ENCODE assay signal across 8 cellular contexts in the genomic region with DNA sequence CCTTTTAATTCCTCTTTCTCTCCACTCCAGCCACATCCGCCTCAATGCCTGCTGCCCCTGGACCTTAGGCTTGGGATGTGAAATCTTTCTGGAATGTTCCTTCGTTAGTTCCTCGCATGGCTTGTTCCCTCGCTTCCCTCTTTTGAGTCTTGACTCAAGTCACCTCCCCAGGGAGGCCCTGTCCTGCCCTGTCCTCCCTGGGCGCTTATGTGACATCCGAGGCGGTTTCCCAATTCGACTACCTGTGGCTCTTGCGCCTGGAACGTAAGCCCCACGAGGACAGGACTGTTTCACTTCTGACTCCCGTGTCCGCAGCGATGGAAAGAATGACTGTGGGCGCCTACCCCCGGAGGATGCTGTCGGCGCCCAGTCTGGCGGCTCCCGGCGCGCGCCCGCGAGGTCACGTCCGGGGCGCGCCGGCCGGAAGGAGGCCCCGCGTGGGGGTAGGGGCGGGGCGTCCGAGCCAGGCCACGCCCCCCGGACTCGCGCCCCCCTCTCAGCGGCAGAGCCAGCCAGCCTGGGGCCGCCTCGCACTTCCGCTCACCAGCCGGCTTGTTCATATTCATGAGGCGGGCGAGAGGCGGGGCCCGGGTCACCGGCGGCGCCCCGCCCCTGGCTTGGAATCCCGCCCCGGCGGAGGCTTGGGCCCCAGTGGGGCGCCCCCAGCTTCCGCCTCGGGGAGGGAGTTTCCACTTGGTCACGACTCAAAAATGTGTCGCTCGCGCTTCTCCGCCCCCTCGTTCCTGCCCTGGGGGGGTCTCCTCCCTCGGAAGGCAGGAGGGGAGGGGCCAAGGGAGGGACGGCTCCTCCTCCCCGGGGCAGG. TPM values are rescaled to one million over a fixed set of nuclear protein-coding genes. Genes with fewer than 3 reads are reported as not detected.
DNase-seq lines count a peak whose midpoint lies in the region; ATAC-seq and TF ChIP-seq lines count a peak whose summit lies in the region.

No MANE protein-coding gene starts in this region.

- TF ChIP-seq CTCF in CD4-positive, alpha-beta T cell (IDR thresholded peaks at IDR 0.05), result no peak
- no peak for TF ChIP-seq CTCF in OCI-LY1 (IDR thresholded peaks at IDR 0.05; ENCODE audit: low read length)

- H3K4me1 ChIP-seq in OCI-LY1 (ENCODE audit: insufficient read depth, low read length, severe bottlenecking) (peaks cover 33% of the 10 kb centered on the region), esophagus (ENCODE audit: control insufficient read depth in 2 of 2, insufficient read depth in 2 of 2, low read length in 1 of 2) (peaks cover 0 to 3% of the 10 kb centered on the region in 2 donors), muscle layer of colon (ENCODE audit: insufficient read depth, low read length) (peaks cover 13% of the 10 kb centered on the region)

- H3K4me1 Mint-ChIP-seq in CD4-positive, alpha-beta T cell (ENCODE audit: low read depth), result peaks cover 15% of the 10 kb centered on the region

- no peaks in the 10 kb centered on the region for H3K27me3 ChIP-seq in CD4-positive, alpha-beta T cell (ENCODE audit: control insufficient read depth, insufficient read depth, low read length)
- H3K27me3 ChIP-seq in OCI-LY1 (ENCODE audit: insufficient read depth, low read length) (no peaks in the 10 kb centered on the region), esophagus (ENCODE audit: control insufficient read depth in 1 of 2, insufficient read depth in 2 of 2, low read length in 2 of 2) (no peaks in the 10 kb centered on the region), muscle layer of colon (ENCODE audit: control insufficient read depth in 1 of 2, insufficient read depth in 2 of 2, low read length in 2 of 2) (no peaks in the 10 kb centered on the region)

- H3K4me3 Mint-ChIP-seq in CD4-positive, alpha-beta T cell, result peak overlapping the region; percentile 84

- no peaks in the 10 kb centered on the region for H3K36me3 Mint-ChIP-seq in CD4-positive, alpha-beta T cell (ENCODE audit: low read depth)

- peaks cover 4% of the 10 kb centered on the region; the same call in 1 of the 2 replicates for H3F3A ChIP-seq in OCI-LY1 (ENCODE audit: insufficient read depth, low read length)

- peak overlapping the region; percentile 85 for H3K9ac ChIP-seq in OCI-LY1 (ENCODE audit: low read length)
- H3K9ac ChIP-seq in muscle layer of colon (ENCODE audit: low read length), result no peak overlapping the region

- no peaks in the 10 kb centered on the region for H3K9me3 ChIP-seq in CD4-positive, alpha-beta T cell (ENCODE audit: control insufficient read depth, low read length)
- H3K9me3 ChIP-seq in OCI-LY1 (ENCODE audit: low read length) (no peaks in the 10 kb centered on the region), esophagus (ENCODE audit: control insufficient read depth in 2 of 2, insufficient read depth in 1 of 2, low read depth in 1 of 2, low read length in 1 of 2) (no peaks in the 10 kb centered on the region), muscle layer of colon (ENCODE audit: low read length) (no peaks in the 10 kb centered on the region)

- 6 to 8% methylated on average over 54 to 68 of the region's 68 CpGs for WGBS in esophagus, 2 donors

- H3K4me3 ChIP-seq in OCI-LY1 (ENCODE audit: low read depth, low read length, poor library complexity, severe bottlenecking) (peak overlapping the region; percentile 88), esophagus (ENCODE audit: low read depth in 1 of 2, low read length in 2 of 2) (peak overlapping the region; percentile 44 to 51), muscle layer of colon (ENCODE audit: low read depth in 1 of 2, low read length in 2 of 2) (peak overlapping the region; percentile 58 to 71)

- H3K36me3 ChIP-seq in OCI-LY1 (ENCODE audit: insufficient read depth, low read length), result peaks cover 36% of the 10 kb centered on the region
- H3K36me3 ChIP-seq in esophagus (ENCODE audit: control insufficient read depth in 2 of 2, insufficient read depth in 2 of 2, low read length in 1 of 2), result no peaks in the 10 kb centered on the region
- no peaks in the 10 kb centered on the region for H3K36me3 ChIP-seq in muscle layer of colon (ENCODE audit: insufficient read depth, low read length)

- POLR2A ChIA-PET in CD4-positive, alpha-beta T cell (lab: Charles Lee), result interaction anchor here (0.9 to 3.9 kb wide), 10 partner anchors 9 to 427 kb away, joined by 3 to 48 read pairs (median 4); partner anchors contain the start of genes CORO7, DNAAF8, PAM16 and TFAP4

- peak; percentile 87 for ATAC-seq in CD4-positive, alpha-beta T cell (ENCODE audit: poor library complexity)
- ATAC-seq in GM19455 (IDR thresholded peaks at IDR 0.05; ENCODE audit: unreplicated experiment) (peak; percentile 89), HG03575 (IDR thresholded peaks at IDR 0.05; ENCODE audit: extremely low read depth, insufficient number of reproducible peaks, low FRiP score, unreplicated experiment) (peak; percentile 35)

- H3K9me2 ChIP-seq in OCI-LY1 (ENCODE audit: low read depth, low read length), result no peaks in the 10 kb centered on the region

- peak overlapping the region; percentile 96 for H3K27ac Mint-ChIP-seq in CD4-positive, alpha-beta T cell

- peak overlapping the region; percentile 83 for H3K4me2 ChIP-seq in OCI-LY1 (ENCODE audit: low read length)

- H3K27ac ChIP-seq in CD4-positive, alpha-beta T cell (ENCODE audit: low read depth, low read length), result peak overlapping the region; percentile 82
- H3K27ac ChIP-seq in OCI-LY1 (ENCODE audit: low read depth, low read length, poor library complexity, severe bottlenecking) (peak overlapping the region; percentile 88), esophagus (ENCODE audit: low read depth in 2 of 2, low read length in 1 of 2) (peak overlapping the region; percentile 73 to 80), muscle layer of colon (ENCODE audit: low read depth, low read length) (peak overlapping the region; percentile 29)

- H3K27me3 Mint-ChIP-seq in CD4-positive, alpha-beta T cell, result no peaks in the 10 kb centered on the region

- CTCF ChIA-PET in CD4-positive, alpha-beta T cell (lab: Charles Lee), result interaction anchor here (0.9 to 2.8 kb wide), 5 partner anchors 19 to 109 kb away, joined by 3 to 12 read pairs (median 4); partner anchors contain the start of genes CORO7 and TFAP4

- no peaks in the 10 kb centered on the region for H3K9me3 Mint-ChIP-seq in CD4-positive, alpha-beta T cell

- no peaks in the 10 kb centered on the region for H3K79me2 ChIP-seq in OCI-LY1 (ENCODE audit: insufficient read depth, low read length)

- intact Hi-C loops in CD4-positive, alpha-beta T cell (cut with DNase I, micrococcal nuclease), result loop anchor here (1.0 to 5.0 kb wide), 6 partner anchors 21 to 110 kb away; partner anchors contain the start of genes TFAP4 (in 2 of the 2), CORO7 (in 1 of the 2) and PAM16 (in 1 of the 2)

- DNase-seq in CD4-positive, alpha-beta T cell, result peak; percentile 91 to 98 (median 94)
- peak; percentile 95 for DNase-seq in activated T-cell treated with anti-CD3 and anti-CD28 coated beads for 4 hours
- peak; percentile 89 to 93 for DNase-seq in stimulated activated CD8-positive, alpha-beta memory T cell treated with anti-CD3 and anti-CD28 coated beads, Interleukin-7, amount 100 ng/mL, for 1 hour (ENCODE audit: low read depth in 2 of 2)

- H4K20me1 ChIP-seq in OCI-LY1 (ENCODE audit: insufficient read depth, low read length), result no peaks in the 10 kb centered on the region

- no peak overlapping the region for H2AFZ ChIP-seq in OCI-LY1 (ENCODE audit: low read length)

RNA-seq across cellular contexts. Expression of gene GLIS2, which starts 8.4 kb away (rescaled TPM):
- not detected for total RNA-seq in CD4-positive, alpha-beta T cell
- 1 to 10 TPM; 1.2 to 1.6 TPM for polyA plus RNA-seq in esophagus

RNA-seq across cellular contexts. Expression of gene TFAP4, which starts 34.6 kb away (rescaled TPM):
- 10 to 100 TPM in 1 of 2 experiments, 1 to 10 TPM in 1; 8.6 to 10.8 TPM for total RNA-seq in CD4-positive, alpha-beta T cell
- 1 to 10 TPM; 6.2 to 7.8 TPM for polyA plus RNA-seq in esophagus

RNA-seq across cellular contexts. Expression of gene PAM16, which starts 43.7 kb away (rescaled TPM):
- 10 to 100 TPM; 24.9 to 26.8 TPM for total RNA-seq in CD4-positive, alpha-beta T cell
- polyA plus RNA-seq in esophagus, result 10 to 100 TPM; 48.2 to 86.1 TPM

Comparison
In these comparisons a context has a peak if more than half of its experiments do, and no peak if none do; other contexts are left out.
1. Peak in every context shown above with its lines: DNase-seq, ATAC-seq, H3K4me3 ChIP-seq and H3K27ac ChIP-seq.
2. ATAC-seq: peak in every context shown above with its lines; median percentile 89 in GM19455; 87 in CD4-positive, alpha-beta T cell; 35 in HG03575.
3. H3K27ac ChIP-seq: peak in every context shown above with its lines; median percentile 88 in OCI-LY1; 82 in CD4-positive, alpha-beta T cell; 76 in esophagus; 29 in muscle layer of colon.